Comparison of ENCODE assay signal across 7 cellular contexts in the genomic region with DNA sequence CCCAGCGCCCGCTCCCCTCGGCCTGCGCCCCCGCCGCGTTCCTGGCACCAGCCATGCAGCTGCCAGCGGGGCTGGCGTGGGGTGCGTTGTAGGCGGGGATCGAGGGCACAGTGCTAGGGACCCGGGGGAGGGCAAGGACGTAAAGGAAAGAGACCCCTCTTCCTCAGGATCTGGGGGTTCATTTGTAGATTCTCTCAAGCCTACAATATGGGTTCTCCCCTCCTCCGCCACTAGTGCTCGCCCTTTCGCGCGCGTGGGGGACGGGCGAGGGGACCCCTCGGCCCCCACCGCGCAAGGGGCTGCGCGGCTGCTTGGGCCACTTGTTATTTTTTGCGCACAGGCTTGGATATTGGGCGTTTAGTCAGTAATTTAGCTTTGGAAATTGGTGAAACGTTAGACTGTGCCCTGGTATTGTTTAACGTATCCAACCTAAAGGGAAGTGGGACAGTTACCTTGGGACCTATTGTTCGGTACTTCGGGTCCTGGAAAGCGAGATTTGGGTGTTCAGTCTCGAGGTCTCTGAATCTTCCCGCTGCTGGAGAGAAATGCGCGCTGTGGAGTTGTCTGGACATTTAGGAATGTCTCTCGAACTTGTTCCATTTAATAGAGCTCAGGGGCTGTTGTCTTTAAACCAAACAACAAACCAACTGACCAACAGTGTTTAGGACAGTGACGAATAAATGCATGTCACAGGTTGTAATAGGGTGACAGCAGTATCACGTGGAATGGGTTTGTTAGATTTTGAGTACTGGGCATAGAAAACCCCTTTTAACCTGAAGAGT. TPM values are rescaled to one million over a fixed set of nuclear protein-coding genes. Genes with fewer than 3 reads are reported as not detected.
DNase-seq lines count a peak whose midpoint lies in the region; ATAC-seq lines count a peak whose summit lies in the region.

No MANE protein-coding gene starts in this region.

- H3K27ac Mint-ChIP-seq in activated T-helper 17 cell treated with anti-CD3 and anti-CD28 coated beads, Interleukin-2, amount 50 U/mL, for 72 hours, result no peak overlapping the region

- H3K4me3 ChIP-seq in GM08714 (ENCODE audit: low read length), result peak overlapping the region; percentile 95

- no peaks in the 10 kb centered on the region for H3K9me3 Mint-ChIP-seq in activated T-helper 17 cell treated with anti-CD3 and anti-CD28 coated beads, Interleukin-2, amount 50 U/mL, for 72 hours

- intact Hi-C loops in left ventricle myocardium superior (cut with micrococcal nuclease), result no loop called here
- intact Hi-C loops in sciatic nerve (cut with DNase I), result no loop called here

- H3K36me3 Mint-ChIP-seq in activated T-helper 17 cell treated with anti-CD3 and anti-CD28 coated beads, Interleukin-2, amount 50 U/mL, for 72 hours (ENCODE audit: low read depth), result no peaks in the 10 kb centered on the region

- peak; percentile 14 for DNase-seq in HPDE6-E6E7 (ENCODE audit: extremely low spot score)
- no peak for DNase-seq in left ventricle myocardium superior
- DNase-seq in sciatic nerve (ENCODE audit: low spot score), result no peak
- no peak for DNase-seq in MV-4-11 (lab: John Stamatoyannopoulos, UW)

- peak overlapping the region; percentile 54 for H3K4me3 Mint-ChIP-seq in activated T-helper 17 cell treated with anti-CD3 and anti-CD28 coated beads, Interleukin-2, amount 50 U/mL, for 72 hours

- ATAC-seq in GM21381 (IDR thresholded peaks at IDR 0.05; ENCODE audit: unreplicated experiment) (peak; percentile 21), left ventricle myocardium superior (peak; percentile 23), sciatic nerve (peak; percentile 33)
- ATAC-seq in activated T-helper 17 cell treated with anti-CD3 and anti-CD28 coated beads, Interleukin-2, amount 50 U/mL, for 72 hours (replicated peaks), result no peak

- H3K27me3 Mint-ChIP-seq in activated T-helper 17 cell treated with anti-CD3 and anti-CD28 coated beads, Interleukin-2, amount 50 U/mL, for 72 hours, result peaks cover 49% of the 10 kb centered on the region

- H3K4me1 Mint-ChIP-seq in activated T-helper 17 cell treated with anti-CD3 and anti-CD28 coated beads, Interleukin-2, amount 50 U/mL, for 72 hours, result peaks cover 14% of the 10 kb centered on the region

RNA-seq across cellular contexts. Expression of gene CDK14, which starts 0.8 kb away (rescaled TPM):
- 1 to 10 TPM in 1 of 2 donors, under 1 TPM in 1; 0.04 to 1.4 TPM for total RNA-seq in activated T-helper 17 cell treated with anti-CD3 and anti-CD28 coated beads, Interleukin-2, amount 50 U/mL, for 72 hours
- total RNA-seq in left ventricle myocardium superior (23.9 TPM), sciatic nerve (79.4 TPM)

Comparison
In these comparisons a context has a peak if more than half of its experiments do, and no peak if none do; other contexts are left out.
1. RNA of gene CDK14, which starts 0.8 kb away (total RNA-seq): 79.4 TPM in sciatic nerve (single experiment) and 23.9 TPM in left ventricle myocardium superior (single experiment); 0.04 to 1.4 TPM in activated T-helper 17 cell treated with anti-CD3 and anti-CD28 coated beads, Interleukin-2, amount 50 U/mL, for 72 hours; every median in the first group is over 10 times any median in the second.